In the genomic region with DNA sequence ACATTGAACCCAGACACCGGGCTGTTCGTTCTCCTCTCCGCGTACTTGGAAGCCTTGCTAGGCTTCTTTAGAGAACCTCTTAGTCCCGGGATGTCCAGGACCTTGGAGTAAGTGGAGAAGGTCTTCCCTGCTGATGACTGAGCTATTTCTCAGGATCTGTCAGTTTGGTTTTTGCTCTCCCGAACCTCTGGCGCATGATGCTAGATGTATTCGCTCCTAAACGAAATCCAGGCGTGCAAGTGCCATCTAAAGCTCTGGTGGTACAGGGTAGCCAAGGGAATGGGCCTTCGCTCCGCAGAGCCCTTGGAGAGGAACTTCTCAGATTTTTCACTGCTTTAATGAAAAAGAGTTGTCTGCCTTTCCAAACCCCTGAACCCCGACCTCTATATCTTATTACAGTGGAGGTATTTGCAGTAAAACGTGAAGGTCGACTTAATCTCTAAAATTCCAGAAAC, we compare ENCODE assay signal across 8 cellular contexts. TPM values are rescaled to one million over a fixed set of nuclear protein-coding genes. Genes with fewer than 3 reads are reported as not detected.
A peak's percentile ranks its signal among the peaks of the same experiment; 100 is the strongest.
DNase-seq lines count a peak whose midpoint lies in the region; ATAC-seq, FAIRE-seq and TF ChIP-seq lines count a peak whose summit lies in the region.

No MANE protein-coding gene starts in this region.

- peaks cover 46% of the 10 kb centered on the region for H3K4me1 ChIP-seq in DND-41 (ENCODE audit: insufficient read depth, low read length)
- peaks cover 60% of the 10 kb centered on the region for H3K4me1 ChIP-seq in mononuclear cell (ENCODE audit: insufficient read depth, low read length)

- no peaks in the 10 kb centered on the region for H3K27me3 ChIP-seq in DND-41 (ENCODE audit: insufficient read depth, low read length, poor library complexity)
- no peaks in the 10 kb centered on the region for H3K27me3 ChIP-seq in MG63
- no peaks in the 10 kb centered on the region for H3K27me3 ChIP-seq in mononuclear cell (ENCODE audit: insufficient read depth, low read length)

- H3K4me3 ChIP-seq in DND-41 (ENCODE audit: low read depth in 1 of 2, low read length in 2 of 2) (peak overlapping the region; percentile 65 to 75), MG63 (peak overlapping the region; percentile 95), choroid plexus epithelial cell (ENCODE audit: low read depth, low read length) (peak overlapping the region; percentile 78), mononuclear cell (ENCODE audit: low read length) (peak overlapping the region; percentile 93)

- H3K36me3 ChIP-seq in DND-41 (ENCODE audit: insufficient read depth, low read length) (peaks cover 14% of the 10 kb centered on the region), MG63 (peaks cover 35% of the 10 kb centered on the region)

- H3K4me2 ChIP-seq in DND-41 (ENCODE audit: insufficient read depth, low read length) = peak overlapping the region; percentile 85

- TF ChIP-seq CTCF in DND-41 (IDR thresholded peaks at IDR 0.05; ENCODE audit: borderline replicate concordance, extremely low read depth, low read length, poor library complexity, severe bottlenecking) (no peak), choroid plexus epithelial cell (conservative IDR thresholded peaks at IDR 0.05; ENCODE audit: low read depth, low read length) (no peak), D721Med (IDR thresholded peaks at IDR 0.05; ENCODE audit: insufficient read depth, missing control alignments) (no peak)

- DNase-seq in DND-41 (no peak), MG63 (no peak), choroid plexus epithelial cell (ENCODE audit: low read depth) (no peak), D721Med (ENCODE audit: insufficient read length, low spot score) (no peak), medulla oblongata (ENCODE audit: extremely low spot score) (no peak)
- DNase-seq in activated CD8-positive, alpha-beta memory T cell treated with anti-CD3 and anti-CD28 coated beads, Interleukin-2, amount 50 U/mL, for 48 hours = no peak

- H3K9me3 ChIP-seq in DND-41 (ENCODE audit: insufficient read depth, low read length, severe bottlenecking) (no peaks in the 10 kb centered on the region), MG63 (no peaks in the 10 kb centered on the region), mononuclear cell (ENCODE audit: low read depth, low read length) (no peaks in the 10 kb centered on the region)

- ATAC-seq in DND-41 (ENCODE audit: insufficient read depth, low read depth) (no peak), HG03565 (IDR thresholded peaks at IDR 0.05; ENCODE audit: unreplicated experiment) (no peak)

- peak overlapping the region; percentile 75 for H3K27ac ChIP-seq in DND-41 (ENCODE audit: low read length)

- H3K79me2 ChIP-seq in DND-41 (ENCODE audit: insufficient read depth, low read length) = peaks cover 96% of the 10 kb centered on the region

- peak overlapping the region; percentile 75 for H2AFZ ChIP-seq in DND-41 (ENCODE audit: low read depth, low read length)

- FAIRE-seq in D721Med (lab: Jason Lieb, UNC) = no peak

- peaks cover 37% of the 10 kb centered on the region; the same call in 1 of the 2 replicates for H4K20me1 ChIP-seq in DND-41 (ENCODE audit: insufficient read depth, low read length)

- H3K9ac ChIP-seq in DND-41 (ENCODE audit: low read depth, low read length) = peak overlapping the region; percentile 79

RNA-seq across cellular contexts. Expression of gene VMP1, which starts 0.5 kb away (rescaled TPM):
- 161 and 190 TPM in 2 replicates for total RNA-seq in MG63 (2014; rRNA removed; shearing (Covaris generic); ENCODE audit: low replicate concordance)
- total RNA-seq in mononuclear cell = 460 TPM

RNA-seq across cellular contexts. Expression of gene PTRH2, which starts 0.8 kb away (rescaled TPM):
- 38.1 and 40.6 TPM in 2 replicates for total RNA-seq in MG63 (2014; rRNA removed; shearing (Covaris generic); ENCODE audit: low replicate concordance)
- 6.9 TPM for total RNA-seq in mononuclear cell
